In the genomic region with DNA sequence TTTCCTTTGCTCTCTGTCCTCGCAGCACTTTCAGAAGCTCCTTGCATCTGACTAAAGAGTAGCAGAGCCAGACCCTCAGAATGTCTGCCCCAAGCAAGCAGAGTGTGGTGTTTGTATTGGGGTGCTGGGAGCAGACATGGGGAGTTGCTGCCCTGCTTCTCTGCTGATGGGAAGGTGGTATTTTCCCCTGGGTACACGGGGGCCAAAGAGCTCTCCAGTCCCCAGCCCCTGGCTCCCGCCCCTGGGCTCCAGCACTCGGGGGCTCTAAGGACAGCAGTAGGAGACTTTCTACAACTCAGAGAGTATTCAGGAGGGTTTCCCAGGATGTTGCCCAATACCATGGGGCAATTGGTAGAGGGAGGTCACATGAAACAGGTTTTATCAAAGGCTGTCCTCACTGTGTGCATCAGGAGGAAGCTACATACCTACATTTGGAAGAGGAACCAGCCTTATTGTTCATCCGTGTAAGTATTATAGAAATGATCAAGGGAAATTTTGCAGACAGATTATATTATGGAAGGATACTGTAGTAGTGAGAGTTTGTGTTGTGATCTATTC, we compare ENCODE assay signal across 1 cellular context.
TF ChIP-seq lines count a peak whose summit lies in the region.

No MANE protein-coding gene starts in this region.

TF ChIP-seq in WTC11, 78 proteins besides CTCF, POLR2A, EP300 and RAD21 (continued from another document):
- no peak for TF ChIP-seq CREM (CRISPR knock-in tag; IDR thresholded peaks at IDR 0.05)
